In the genomic region with DNA sequence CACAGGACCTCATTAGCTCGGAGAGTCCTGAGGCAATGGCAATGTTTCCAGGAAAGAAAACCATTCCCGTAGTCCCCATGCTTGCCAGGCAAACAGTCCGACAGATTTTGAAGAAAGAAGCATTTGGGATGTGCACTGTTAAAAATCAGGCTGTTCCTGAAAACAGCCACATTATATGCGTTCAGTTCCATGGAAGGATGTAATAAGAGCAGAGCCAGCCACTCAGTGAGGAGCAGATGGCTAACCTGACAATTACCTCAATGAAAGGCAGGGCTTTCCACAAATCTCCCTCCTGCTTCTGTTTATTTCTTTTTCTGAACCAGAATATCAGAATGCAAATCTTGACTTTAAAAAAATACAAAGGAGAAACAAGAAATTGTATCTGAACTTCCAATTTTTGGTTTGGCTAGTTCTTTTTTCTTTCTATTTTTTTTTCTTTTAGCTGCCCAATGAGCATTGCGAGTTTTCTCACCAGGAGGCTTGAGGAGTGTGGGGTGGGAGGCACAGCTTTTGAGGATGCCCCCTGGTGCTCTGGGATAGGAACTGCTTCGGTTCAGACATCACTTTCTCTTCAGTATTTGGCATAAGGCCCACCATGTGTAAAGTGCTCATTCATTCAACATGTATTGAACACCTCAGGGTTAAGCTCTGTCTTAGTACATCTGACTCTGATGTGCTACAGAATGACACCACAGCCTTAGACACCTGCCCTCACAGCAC, we compare ENCODE assay signal across 8 cellular contexts.
DNase-seq lines count a peak whose midpoint lies in the region; ATAC-seq, FAIRE-seq and TF ChIP-seq lines count a peak whose summit lies in the region.

No MANE protein-coding gene starts in this region.

- no peaks in the 10 kb centered on the region for H3K27me3 ChIP-seq in GM12878 (replicated peaks in 1 of 2; ENCODE audit: control insufficient read depth in 2 of 2, insufficient read depth in 2 of 2, low read length in 1 of 2)

- H3K27me3 Mint-ChIP-seq in T-cell, result peaks cover 0 to 3% of the 10 kb centered on the region in 2 donors

- no peaks in the 10 kb centered on the region; a peak in 1 of 4 replicates for H3K36me3 ChIP-seq in GM12878 (ENCODE audit: control insufficient read depth in 2 of 2, insufficient read depth in 2 of 2, low read length in 1 of 2)

- H3K79me2 ChIP-seq in GM12878 (ENCODE audit: control insufficient read depth, insufficient read depth, low read length), result no peaks in the 10 kb centered on the region

- peaks cover 4 to 15% (median 4%) of the 10 kb centered on the region in 3 donors for H3K4me1 Mint-ChIP-seq in T-cell

- CTCF ChIA-PET in T-cell (lab: Charles Lee) (interaction anchor here (0.6 to 2.0 kb wide), 10 partner anchors 13 to 409 kb away, joined by 3 to 14 read pairs (median 3); no protein-coding TSS in a partner anchor), GM12878 (lab: Yijun Ruan, JAX) (interaction anchor here (0.6 to 3.1 kb wide), 20 partner anchors 8 to 165 kb away, joined by 3 to 20 read pairs (median 4); a partner anchor contains a TSS)

- H3K9me3 Mint-ChIP-seq in T-cell, result no peaks in the 10 kb centered on the region

- H3K4me1 ChIP-seq in GM12878 (ENCODE audit: control insufficient read depth, insufficient read depth, low read length), result no peaks in the 10 kb centered on the region

- no peaks in the 10 kb centered on the region for H4K20me1 ChIP-seq in GM12878 (ENCODE audit: control insufficient read depth, insufficient read depth)

- no peak overlapping the region for H3K4me3 Mint-ChIP-seq in T-cell

- peak; percentile 73 for ATAC-seq in HG02623 (IDR thresholded peaks at IDR 0.05; ENCODE audit: unreplicated experiment)
- ATAC-seq in T-cell (replicated peaks in 1 of 4), result peak; percentile 78 to 100 (median 94)
- peak; percentile 95 for ATAC-seq in GM12878

- RAD21 ChIA-PET in GM12878 (lab: Charles Lee; ENCODE audit: unreplicated experiment), result interaction anchor here (0.6 to 2.3 kb wide), 13 partner anchors 8 to 140 kb away, joined by 3 to 15 read pairs (median 4); a partner anchor contains a TSS

- H3K9me3 ChIP-seq in GM12878 (replicated peaks; ENCODE audit: control insufficient read depth, insufficient read depth, low read length), result no peaks in the 10 kb centered on the region

- H3K36me3 Mint-ChIP-seq in T-cell, result no peaks in the 10 kb centered on the region

- TF ChIP-seq CTCF in NB4 (IDR thresholded peaks at IDR 0.05; ENCODE audit: low read depth, low read length) (peak; percentile 84), GM12878 (IDR thresholded peaks at IDR 0.05 in 2 of 3, conservative IDR thresholded peaks at IDR 0.05 in 1 of 3; ENCODE audit: control insufficient read depth in 2 of 3, extremely low read depth in 1 of 3, insufficient read depth in 1 of 3, low read depth in 3 of 3, low read length in 3 of 3) (peak; percentile 64 to 83 (median 75))

- TF ChIP-seq EP300 in GM12878 (IDR thresholded peaks at IDR 0.05; ENCODE audit: borderline replicate concordance in 1 of 2, control insufficient read depth in 1 of 2, low read depth in 2 of 2, low read length in 2 of 2), result no peak

- H3K4me3 ChIP-seq in NB4 (ENCODE audit: low read depth, low read length) (no peak overlapping the region), GM12878 (no peak overlapping the region)

- WGBS in GM12878 (ENCODE audit: insufficient coverage, insufficient replicate concordance, low lambda C conversion rate, missing lambda C conversion rate), result 48% methylated on average over 6 of the region's 6 CpGs

- SMC1A ChIA-PET in GM12878 (lab: Charles Lee; ENCODE audit: uncharacterized antibody, unreplicated experiment), result interaction anchor here (0.9 to 2.4 kb wide), 14 partner anchors 10 to 403 kb away, joined by 3 to 13 read pairs (median 4); no protein-coding TSS in a partner anchor

- POLR2A ChIA-PET in T-cell (lab: Charles Lee), result interaction anchor here (0.6 to 1.3 kb wide), 4 partner anchors 13 to 1669 kb away, joined by 3 to 7 read pairs (median 4); no protein-coding TSS in a partner anchor
- POLR2A ChIA-PET in GM12878 (lab: Charles Lee), result interaction anchor here (0.6 to 1.3 kb wide), 4 partner anchors 8 to 404 kb away, joined by 3 to 4 read pairs (median 4); no protein-coding TSS in a partner anchor

- no peak overlapping the region for H3K27ac Mint-ChIP-seq in T-cell

- in situ Hi-C loops in GM12878 (cut with MboI), result no loop called here

- intact Hi-C loops in GM12878 (cut with micrococcal nuclease; ENCODE audit: unreplicated experiment), result no loop called here

- DNase-seq in SIG-M5 treated with dmso at 0.1 percent for 504 hours (lab: John Stamatoyannopoulos, UW; ENCODE audit: unreplicated experiment), result peak; percentile 61
- DNase-seq in SIG-M5 (lab: John Stamatoyannopoulos, UW), result no peak
- peak; percentile 64 for DNase-seq in NB4 (ENCODE audit: low read depth)
- DNase-seq in T-cell, result peak in 33 of 34 experiments; percentile 19 to 61 (median 42)
- DNase-seq in GM12878 (ENCODE audit: low read depth, low spot score), result no peak
- DNase-seq in islet precursor cell, result peak; percentile 73
- DNase-seq in stimulated activated CD8-positive, alpha-beta memory T cell treated with anti-CD3 and anti-CD28 coated beads, Interleukin-15, amount 100 ng/mL, for 48 hours (ENCODE audit: low read depth in 2 of 2), result peak; percentile 15 to 50

- no peak overlapping the region for H3K9ac ChIP-seq in GM12878 (ENCODE audit: control insufficient read depth, insufficient read depth, low read length)

- H2AFZ ChIP-seq in GM12878 (ENCODE audit: control insufficient read depth, low read depth, low read length), result no peak overlapping the region

- peak; percentile 66 for TF ChIP-seq RAD21 in GM12878 (IDR thresholded peaks at IDR 0.05; ENCODE audit: insufficient read depth, low read depth, low read length)

- H3K4me2 ChIP-seq in GM12878 (ENCODE audit: control insufficient read depth, insufficient read depth), result no peak overlapping the region

- no TSS peak for BruUV-seq in GM12878 (replicated peaks; lab: Mats Ljungman, UMichigan)

- peak; percentile 81 for FAIRE-seq in GM12878 (lab: Jason Lieb, UNC)

- H3K27ac ChIP-seq in GM12878 (ENCODE audit: control insufficient read depth, insufficient read depth), result no peak overlapping the region

- TF ChIP-seq POLR2A in NB4 (IDR thresholded peaks at IDR 0.05; ENCODE audit: extremely low read depth, insufficient read length) (no peak), GM12878 (IDR thresholded peaks at IDR 0.05; ENCODE audit: low read depth, low read length) (no peak)

TF ChIP-seq in GM12878, 131 proteins besides CTCF, POLR2A, EP300 and RAD21 (continues in another document):
- TF ChIP-seq ZNF384 (IDR thresholded peaks at IDR 0.05; ENCODE audit: borderline replicate concordance, low read depth, low read length) (peak; percentile 83), BACH1 (IDR thresholded peaks at IDR 0.05; ENCODE audit: borderline replicate concordance) (no peak), NR2F1 (conservative IDR thresholded peaks at IDR 0.05) (no peak), SPI1 (IDR thresholded peaks at IDR 0.05; ENCODE audit: borderline replicate concordance, insufficient read depth, low read depth, low read length) (no peak), HDAC6 (IDR thresholded peaks at IDR 0.05; ENCODE audit: unreplicated experiment) (no peak), FOXM1 (IDR thresholded peaks at IDR 0.05; ENCODE audit: low read depth, low read length) (no peak)
- TF ChIP-seq, protein P1, sequence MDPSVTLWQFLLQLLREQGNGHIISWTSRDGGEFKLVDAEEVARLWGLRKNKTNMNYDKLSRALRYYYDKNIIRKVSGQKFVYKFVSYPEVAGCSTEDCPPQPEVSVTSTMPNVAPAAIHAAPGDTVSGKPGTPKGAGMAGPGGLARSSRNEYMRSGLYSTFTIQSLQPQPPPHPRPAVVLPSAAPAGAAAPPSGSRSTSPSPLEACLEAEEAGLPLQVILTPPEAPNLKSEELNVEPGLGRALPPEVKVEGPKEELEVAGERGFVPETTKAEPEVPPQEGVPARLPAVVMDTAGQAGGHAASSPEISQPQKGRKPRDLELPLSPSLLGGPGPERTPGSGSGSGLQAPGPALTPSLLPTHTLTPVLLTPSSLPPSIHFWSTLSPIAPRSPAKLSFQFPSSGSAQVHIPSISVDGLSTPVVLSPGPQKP (IDR thresholded peaks at IDR 0.05; ENCODE audit: low read depth, low read length), result no peak
- TF ChIP-seq, protein P2, sequence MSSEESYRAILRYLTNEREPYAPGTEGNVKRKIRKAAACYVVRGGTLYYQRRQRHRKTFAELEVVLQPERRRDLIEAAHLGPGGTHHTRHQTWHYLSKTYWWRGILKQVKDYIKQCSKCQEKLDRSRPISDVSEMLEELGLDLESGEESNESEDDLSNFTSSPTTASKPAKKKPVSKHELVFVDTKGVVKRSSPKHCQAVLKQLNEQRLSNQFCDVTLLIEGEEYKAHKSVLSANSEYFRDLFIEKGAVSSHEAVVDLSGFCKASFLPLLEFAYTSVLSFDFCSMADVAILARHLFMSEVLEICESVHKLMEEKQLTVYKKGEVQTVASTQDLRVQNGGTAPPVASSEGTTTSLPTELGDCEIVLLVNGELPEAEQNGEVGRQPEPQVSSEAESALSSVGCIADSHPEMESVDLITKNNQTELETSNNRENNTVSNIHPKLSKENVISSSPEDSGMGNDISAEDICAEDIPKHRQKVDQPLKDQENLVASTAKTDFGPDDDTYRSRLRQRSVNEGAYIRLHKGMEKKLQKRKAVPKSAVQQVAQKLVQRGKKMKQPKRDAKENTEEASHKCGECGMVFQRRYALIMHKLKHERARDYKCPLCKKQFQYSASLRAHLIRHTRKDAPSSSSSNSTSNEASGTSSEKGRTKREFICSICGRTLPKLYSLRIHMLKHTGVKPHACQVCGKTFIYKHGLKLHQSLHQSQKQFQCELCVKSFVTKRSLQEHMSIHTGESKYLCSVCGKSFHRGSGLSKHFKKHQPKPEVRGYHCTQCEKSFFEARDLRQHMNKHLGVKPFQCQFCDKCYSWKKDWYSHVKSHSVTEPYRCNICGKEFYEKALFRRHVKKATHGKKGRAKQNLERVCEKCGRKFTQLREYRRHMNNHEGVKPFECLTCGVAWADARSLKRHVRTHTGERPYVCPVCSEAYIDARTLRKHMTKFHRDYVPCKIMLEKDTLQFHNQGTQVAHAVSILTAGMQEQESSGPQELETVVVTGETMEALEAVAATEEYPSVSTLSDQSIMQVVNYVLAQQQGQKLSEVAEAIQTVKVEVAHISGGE (CRISPR knock-in tag; IDR thresholded peaks at IDR 0.05), result no peak

Comparison
In these comparisons a context has a peak if more than half of its experiments do, and no peak if none do; other contexts are left out.
1. DNase-seq: peak in SIG-M5 treated with dmso at 0.1 percent for 504 hours (single experiment), NB4 (single experiment), T-cell (33 of 34), islet precursor cell (single experiment) and stimulated activated CD8-positive, alpha-beta memory T cell treated with anti-CD3 and anti-CD28 coated beads, Interleukin-15, amount 100 ng/mL, for 48 hours (2 of 2); none in SIG-M5 (single experiment) and GM12878 (single experiment).
2. Peak in every context shown above with its lines, with median percentiles within 50 percentile points of each other: ATAC-seq.